ENCODE assay signal across 15 cellular contexts in the genomic region with DNA sequence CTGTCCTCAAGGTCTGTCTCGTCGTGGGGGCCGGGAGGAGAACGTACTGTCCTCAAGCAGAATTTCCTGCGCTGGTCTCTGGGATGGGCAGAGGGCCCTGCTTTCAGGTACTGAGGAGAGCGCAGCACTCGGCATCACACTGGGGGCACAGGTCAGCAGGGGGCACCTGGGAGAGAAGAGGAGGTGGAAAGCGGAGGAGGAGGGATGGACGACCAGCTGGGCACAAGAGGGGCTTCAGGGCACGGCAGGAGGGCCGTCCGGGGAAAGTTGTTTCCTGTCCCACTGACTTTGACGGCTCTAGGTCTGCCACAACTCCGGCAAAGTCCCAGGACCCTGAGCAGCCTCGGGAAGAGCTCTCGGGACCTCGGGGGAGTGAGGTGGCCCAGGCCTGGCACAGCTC.
A peak's percentile ranks its signal among the peaks of the same experiment; 100 is the strongest.
DNase-seq lines count a peak whose midpoint lies in the region; ATAC-seq and TF ChIP-seq lines count a peak whose summit lies in the region.
"Had no signal": no experiment of that assay in that cellular context is flagged by ENCODE, and none has a peak within 500 bp of the region (broad histone marks: within the 10 kb centered on the region; RNA-seq: fewer than 3 reads in every experiment).

No MANE protein-coding gene starts in this region.

- no peak overlapping the region for H3K4ac ChIP-seq in neuronal stem cell (ENCODE audit: low read length)

- H4K8ac ChIP-seq in neuronal stem cell (ENCODE audit: low read depth, low read length), result no peak overlapping the region

- no peak overlapping the region for H2BK120ac ChIP-seq in neuronal stem cell (ENCODE audit: low read depth, low read length)

- no peak for TF ChIP-seq POLR2A in testis (IDR thresholded peaks at IDR 0.05)

- H2AK5ac ChIP-seq in neuronal stem cell (ENCODE audit: low read depth, low read length), result peak overlapping the region; percentile 10

- H3K9me3 ChIP-seq in neuronal stem cell (replicated peaks in 1 of 2; ENCODE audit: control insufficient read depth in 2 of 2, insufficient read depth in 1 of 2, low read depth in 1 of 2, low read length in 2 of 2), result peaks cover under 1 to 3% of the 10 kb centered on the region in 2 donors
- H3K9me3 ChIP-seq in testis, result no peaks in the 10 kb centered on the region

- H2BK12ac ChIP-seq in neuronal stem cell (ENCODE audit: low read length), result peak overlapping the region; percentile 99

- no peak overlapping the region for H4K91ac ChIP-seq in neuronal stem cell (ENCODE audit: low read depth, low read length, poor library complexity)

- peaks cover 3% of the 10 kb centered on the region for H3K79me1 ChIP-seq in neuronal stem cell (ENCODE audit: low read depth, low read length)

- CTCF ChIA-PET in activated CD4-positive, alpha-beta memory T cell treated with anti-CD3 and anti-CD28 coated beads, Interleukin-2, amount 10 ng/mL, durations not matched to agents 7 days and 5 days (lab: Charles Lee), result interaction anchor here (1.4 kb wide), 1 partner anchor 442 kb away, joined by 4 read pairs; no protein-coding TSS in a partner anchor

- H2AFZ ChIP-seq in neuronal stem cell (ENCODE audit: low read length), result no peak overlapping the region
- H2AFZ ChIP-seq: GM23338 had no signal

- no peak for TF ChIP-seq CTCF in chondrocyte (IDR thresholded peaks at IDR 0.05)
- no peak for TF ChIP-seq CTCF in testis (IDR thresholded peaks at IDR 0.05)

- H3K23ac ChIP-seq in neuronal stem cell (ENCODE audit: low read depth, low read length, poor library complexity), result peak overlapping the region; percentile 39

- no peaks in the 10 kb centered on the region for H3K36me3 Mint-ChIP-seq in chondrocyte (ENCODE audit: low read depth)
- H3K36me3 Mint-ChIP-seq in activated CD4-positive, alpha-beta memory T cell treated with anti-CD3 and anti-CD28 coated beads, Interleukin-2, amount 10 ng/mL, durations not matched to agents 7 days and 5 days (ENCODE audit: low read depth), result no peaks in the 10 kb centered on the region
- H3K36me3 Mint-ChIP-seq: CD4-positive, alpha-beta memory T cell had no signal

- intact Hi-C loops in testis (cut with DNase I; ENCODE audit: low total_unique reads), result no loop called here

- H2BK5ac ChIP-seq in neuronal stem cell (ENCODE audit: low read length), result peak overlapping the region; percentile 29

- H3K9me3 Mint-ChIP-seq in chondrocyte (ENCODE audit: low read depth), result peaks cover 6% of the 10 kb centered on the region
- H3K9me3 Mint-ChIP-seq in activated CD4-positive, alpha-beta memory T cell treated with anti-CD3 and anti-CD28 coated beads, Interleukin-2, amount 10 ng/mL, durations not matched to agents 7 days and 5 days, result no peaks in the 10 kb centered on the region

- H3K27me3 ChIP-seq in neuronal stem cell (ENCODE audit: control insufficient read depth in 3 of 3, insufficient read depth in 3 of 3, low read depth in 1 of 3, low read length in 3 of 3) (no peaks in the 10 kb centered on the region), testis (no peaks in the 10 kb centered on the region)

- H3K18ac ChIP-seq in neuronal stem cell (ENCODE audit: low read length), result peak overlapping the region; percentile 91

- WGBS in neuronal stem cell (ENCODE audit: extremely low coverage in 2 of 2, insufficient read length in 2 of 2, insufficient replicate concordance in 1 of 2), 2 donors, result no CpG with 5 or more reads among the region's 17 CpGs
- 51 to 65% methylated on average over 17 of the region's 17 CpGs for WGBS in testis, 2 donors

- peak overlapping the region; percentile 38 for H2BK15ac ChIP-seq in neuronal stem cell (ENCODE audit: low read length)

- H3K4me1 ChIP-seq in neuronal stem cell (ENCODE audit: control insufficient read depth in 2 of 2, insufficient read depth in 1 of 2, low read depth in 1 of 2, low read length in 2 of 2) (peaks cover 11 to 12% of the 10 kb centered on the region in 2 donors), testis (peaks cover 36% of the 10 kb centered on the region)

- H3K14ac ChIP-seq in neuronal stem cell (ENCODE audit: low read length), result no peak overlapping the region

- no peaks in the 10 kb centered on the region for H3K36me3 ChIP-seq in neuronal stem cell (replicated peaks in 1 of 2; ENCODE audit: control insufficient read depth in 2 of 2, insufficient read depth in 2 of 2, low read length in 2 of 2)
- no peaks in the 10 kb centered on the region for H3K36me3 ChIP-seq in testis (ENCODE audit: low read depth, missing control alignments)

- H3K4me1 Mint-ChIP-seq in chondrocyte (ENCODE audit: low read depth), result peaks cover 2% of the 10 kb centered on the region
- H3K4me1 Mint-ChIP-seq in activated CD4-positive, alpha-beta memory T cell treated with anti-CD3 and anti-CD28 coated beads, Interleukin-2, amount 10 ng/mL, durations not matched to agents 7 days and 5 days, result peaks cover 11% of the 10 kb centered on the region
- H3K4me1 Mint-ChIP-seq: GM23338 had no signal

- H3K27ac ChIP-seq in neuronal stem cell (replicated peaks; ENCODE audit: low read length) (no peak overlapping the region), testis (peak overlapping the region; percentile 83 to 85)

- no peak for ATAC-seq in HG03175 (IDR thresholded peaks at IDR 0.05; ENCODE audit: unreplicated experiment)
- no peak for ATAC-seq in HG02759 (IDR thresholded peaks at IDR 0.05; ENCODE audit: unreplicated experiment)
- ATAC-seq: GM23338 had no signal

- peaks cover 4% of the 10 kb centered on the region for H3K27me3 Mint-ChIP-seq in chondrocyte (ENCODE audit: low read depth)
- peaks cover 2% of the 10 kb centered on the region for H3K27me3 Mint-ChIP-seq in activated CD4-positive, alpha-beta memory T cell treated with anti-CD3 and anti-CD28 coated beads, Interleukin-2, amount 10 ng/mL, durations not matched to agents 7 days and 5 days
- H3K27me3 Mint-ChIP-seq: CD4-positive, alpha-beta memory T cell had no signal

- no peak overlapping the region for H3K4me3 Mint-ChIP-seq in chondrocyte (ENCODE audit: unreplicated experiment)
- no peak overlapping the region for H3K4me3 Mint-ChIP-seq in activated CD4-positive, alpha-beta memory T cell treated with anti-CD3 and anti-CD28 coated beads, Interleukin-2, amount 10 ng/mL, durations not matched to agents 7 days and 5 days
- H3K4me3 Mint-ChIP-seq: GM23338 had no signal

- POLR2A ChIA-PET in activated CD4-positive, alpha-beta memory T cell treated with anti-CD3 and anti-CD28 coated beads, Interleukin-2, amount 10 ng/mL, durations not matched to agents 7 days and 5 days (lab: Charles Lee), result interaction anchor here (0.7 kb wide), 1 partner anchor 28 kb away, joined by 3 read pairs; no protein-coding TSS in a partner anchor

- H3K27ac Mint-ChIP-seq in chondrocyte (ENCODE audit: unreplicated experiment), result no peak overlapping the region
- H3K27ac Mint-ChIP-seq in activated CD4-positive, alpha-beta memory T cell treated with anti-CD3 and anti-CD28 coated beads, Interleukin-2, amount 10 ng/mL, durations not matched to agents 7 days and 5 days, result no peak overlapping the region
- H3K27ac Mint-ChIP-seq: GM23338 had no signal

- H3K4me3 ChIP-seq in neuronal stem cell (ENCODE audit: low read length in 2 of 2), result no peak overlapping the region
- H3K4me3 ChIP-seq in testis, result no peak overlapping the region
- H3K4me3 ChIP-seq: GM23338 had no signal

- H3K9ac ChIP-seq in neuronal stem cell (ENCODE audit: low read depth, low read length, poor library complexity), result no peak overlapping the region

- no peak overlapping the region for H3K4me2 ChIP-seq in neuronal stem cell (ENCODE audit: insufficient read depth, low read length, poor library complexity, severe bottlenecking)
- H3K4me2 ChIP-seq: GM23338 had no signal

- DNase-seq in chondrocyte (ENCODE audit: low spot score) (peak; percentile 74), neuronal stem cell (ENCODE audit: low spot score) (no peak), testis (peak; percentile 61)
- no peak for DNase-seq in activated CD4-positive, alpha-beta memory T cell treated with anti-CD3 and anti-CD28 coated beads, Interleukin-2, amount 10 ng/mL, durations not matched to agents 7 days and 5 days
- DNase-seq: C1 segment of cervical spinal cord; Calu3; CD4-positive, alpha-beta memory T cell; COR-L47; DMS53; DMS79 treated with DMSO at 0.1 percent for 48 hours; GF-D8; HCEC 1CT had no signal

Comparison
In these comparisons a context has a peak if more than half of its experiments do, and no peak if none do; other contexts are left out.
1. DNase-seq: peak in chondrocyte (single experiment) and testis (single experiment); none in neuronal stem cell (single experiment) and activated CD4-positive, alpha-beta memory T cell treated with anti-CD3 and anti-CD28 coated beads, Interleukin-2, amount 10 ng/mL, durations not matched to agents 7 days and 5 days (single experiment).